Comparison of ENCODE assay signal across 1 cellular context in genomic region chr15:41285285-41285684, GRCh38.
TF ChIP-seq lines count a peak whose summit lies in the region.

No MANE protein-coding gene starts in this region.

TF ChIP-seq in endothelial cell of umbilical vein, 7 proteins besides CTCF, POLR2A, EP300 and RAD21:
- TF ChIP-seq GATA2 (IDR thresholded peaks at IDR 0.05; ENCODE audit: insufficient read depth, insufficient read length, low read depth, low read length): no peak
